ENCODE assay signal across 10 cellular contexts in genomic region chr1:16173447-16174260, GRCh38. TPM values are rescaled to one million over a fixed set of nuclear protein-coding genes. Genes with fewer than 3 reads are reported as not detected.
DNase-seq lines count a peak whose midpoint lies in the region; ATAC-seq, FAIRE-seq and TF ChIP-seq lines count a peak whose summit lies in the region.
"Had no signal": no experiment of that assay in that cellular context is flagged by ENCODE, and none has a peak within 500 bp of the region (broad histone marks: within the 10 kb centered on the region; RNA-seq: fewer than 3 reads in every experiment).

No MANE protein-coding gene starts in this region.

- no peaks in the 10 kb centered on the region for H3K27me3 ChIP-seq in small intestine (ENCODE audit: control insufficient read depth in 2 of 2, insufficient read depth in 2 of 2, low read length in 2 of 2)

- no peaks in the 10 kb centered on the region for H3K9me3 ChIP-seq in small intestine (ENCODE audit: control insufficient read depth, low read depth)

- peaks cover 15% of the 10 kb centered on the region for H3K27me3 Mint-ChIP-seq in activated CD8-positive, alpha-beta memory T cell treated with anti-CD3 and anti-CD28 coated beads, Interleukin-2, amount 10 ng/mL, durations not matched to agents 7 days and 5 days

- H3K4me3 Mint-ChIP-seq in activated CD8-positive, alpha-beta memory T cell treated with anti-CD3 and anti-CD28 coated beads, Interleukin-2, amount 10 ng/mL, durations not matched to agents 7 days and 5 days, result no peak overlapping the region

- no peak for TF ChIP-seq POLR2A in H54 (IDR thresholded peaks at IDR 0.05; ENCODE audit: low read depth, low read length)

- peaks cover 3% of the 10 kb centered on the region for H3K4me1 Mint-ChIP-seq in activated CD8-positive, alpha-beta memory T cell treated with anti-CD3 and anti-CD28 coated beads, Interleukin-2, amount 10 ng/mL, durations not matched to agents 7 days and 5 days

- H3K9me3 Mint-ChIP-seq in activated CD8-positive, alpha-beta memory T cell treated with anti-CD3 and anti-CD28 coated beads, Interleukin-2, amount 10 ng/mL, durations not matched to agents 7 days and 5 days (ENCODE audit: low read depth), result no peaks in the 10 kb centered on the region

- CTCF ChIA-PET in activated CD8-positive, alpha-beta memory T cell treated with anti-CD3 and anti-CD28 coated beads, Interleukin-2, amount 10 ng/mL, durations not matched to agents 7 days and 5 days (lab: Charles Lee), result interaction anchor here (0.7 kb wide), 1 partner anchor 95 kb away, joined by 3 read pairs; no protein-coding TSS in a partner anchor

- DNase-seq in H54 (ENCODE audit: insufficient read length, low spot score), result peak; percentile 75
- peak; percentile 98 for DNase-seq in SW480 (ENCODE audit: low spot score)
- peak; percentile 48 to 82 for DNase-seq in foreskin fibroblast
- peak; percentile 96 for DNase-seq in small intestine
- no peak for DNase-seq in activated CD8-positive, alpha-beta memory T cell treated with anti-CD3 and anti-CD28 coated beads, Interleukin-2, amount 10 ng/mL, durations not matched to agents 7 days and 5 days
- no peak for DNase-seq in stimulated activated CD8-positive, alpha-beta memory T cell treated with anti-CD3 and anti-CD28 coated beads, Interleukin-4, amount 100 ng/mL, for 48 hours
- DNase-seq in GOT3 (lab: John Stamatoyannopoulos, UW), result no peak
- DNase-seq: stimulated activated naive CD4-positive, alpha-beta T cell treated with Interleukin-2 at 50 U/mL for 16 hours had no signal

- ATAC-seq in activated CD8-positive, alpha-beta memory T cell treated with anti-CD3 and anti-CD28 coated beads, Interleukin-2, amount 10 ng/mL, durations not matched to agents 7 days and 5 days, result no peak
- ATAC-seq in GM21447 (IDR thresholded peaks at IDR 0.05; ENCODE audit: unreplicated experiment), result no peak

- WGBS in small intestine, 3 donors, result 49 to 62% (median 56%) methylated on average over 12 of the region's 12 CpGs

- TF ChIP-seq CTCF in foreskin fibroblast (IDR thresholded peaks at IDR 0.05; ENCODE audit: low read depth, low read length), result no peak

- H3K4me3 ChIP-seq in foreskin fibroblast (ENCODE audit: low read depth in 1 of 2, low read length in 2 of 2) (no peak overlapping the region), small intestine (ENCODE audit: low read depth in 1 of 2, low read length in 2 of 2) (no peak overlapping the region)

- H3K27ac ChIP-seq in small intestine (ENCODE audit: low read depth in 1 of 2, low read length in 1 of 2), result peak overlapping the region; percentile 96 to 98

- no peaks in the 10 kb centered on the region for H3K36me3 Mint-ChIP-seq in activated CD8-positive, alpha-beta memory T cell treated with anti-CD3 and anti-CD28 coated beads, Interleukin-2, amount 10 ng/mL, durations not matched to agents 7 days and 5 days

- peaks cover 5 to 16% of the 10 kb centered on the region in 2 donors for H3K4me1 ChIP-seq in small intestine (ENCODE audit: control insufficient read depth in 2 of 2, insufficient read depth in 1 of 2, low read depth in 1 of 2, low read length in 1 of 2)

- no peak overlapping the region for H3K27ac Mint-ChIP-seq in activated CD8-positive, alpha-beta memory T cell treated with anti-CD3 and anti-CD28 coated beads, Interleukin-2, amount 10 ng/mL, durations not matched to agents 7 days and 5 days

- no peaks in the 10 kb centered on the region for H3K36me3 ChIP-seq in small intestine (ENCODE audit: control insufficient read depth in 2 of 2, insufficient read depth in 2 of 2, low read length in 2 of 2)

- FAIRE-seq in H54 (lab: Jason Lieb, UNC), result no peak
- FAIRE-seq in small intestine (lab: Jason Lieb, UNC), result no peak
- FAIRE-seq: GM12892 had no signal

RNA-seq across cellular contexts. Expression of gene EPHA2, which starts 17.8 kb away (rescaled TPM):
- polyA plus RNA-seq in small intestine, result 10 to 100 TPM; 16.4 to 23.8 (median 23.3) TPM
- total RNA-seq in activated CD8-positive, alpha-beta memory T cell treated with anti-CD3 and anti-CD28 coated beads, Interleukin-2, amount 10 ng/mL, durations not matched to agents 7 days and 5 days, result not detected

RNA-seq across cellular contexts. Expression of gene ARHGEF19, which starts 38.8 kb away (rescaled TPM):
- polyA plus RNA-seq in small intestine, result 10 to 100 TPM in 1 of 3 donors, 1 to 10 TPM in 2; 2.2 to 10.4 (median 4.6) TPM
- 1 to 10 TPM; 5.3 to 6.0 TPM for total RNA-seq in activated CD8-positive, alpha-beta memory T cell treated with anti-CD3 and anti-CD28 coated beads, Interleukin-2, amount 10 ng/mL, durations not matched to agents 7 days and 5 days

Comparison
In these comparisons a context has a peak if more than half of its experiments do, and no peak if none do; other contexts are left out.
1. DNase-seq: peak in H54 (single experiment), SW480 (single experiment), foreskin fibroblast (2 of 2) and small intestine (single experiment); none in activated CD8-positive, alpha-beta memory T cell treated with anti-CD3 and anti-CD28 coated beads, Interleukin-2, amount 10 ng/mL, durations not matched to agents 7 days and 5 days (single experiment), stimulated activated CD8-positive, alpha-beta memory T cell treated with anti-CD3 and anti-CD28 coated beads, Interleukin-4, amount 100 ng/mL, for 48 hours (single experiment) and GOT3 (single experiment).